ENCODE assay signal across 8 cellular contexts in genomic region chr12:15322164-15323054, GRCh38.
DNase-seq lines count a peak whose midpoint lies in the region; ATAC-seq lines count a peak whose summit lies in the region.

TSS of gene PTPRO (plus strand) at chr12:15322508.

- no peaks in the 10 kb centered on the region for H3K9me3 Mint-ChIP-seq in activated naive CD4-positive, alpha-beta T cell treated with anti-CD3 and anti-CD28 coated beads, Interleukin-2, amount 50 U/mL, for 24 hours
- no peaks in the 10 kb centered on the region for H3K9me3 Mint-ChIP-seq in activated naive CD4-positive, alpha-beta T cell treated with anti-CD3 and anti-CD28 coated beads, Interleukin-2, amount 10 ng/mL, durations not matched to agents 7 days and 5 days
- no peaks in the 10 kb centered on the region for H3K9me3 Mint-ChIP-seq in T-helper 2 cell treated with Interferon-gamma antibody and Interleukin-4, amounts not matched to agents 5 μg/mL and 100 μg/mL, for 36 hours

- peak within 1 kb of the TSS; percentile 1 for H3K4me3 Mint-ChIP-seq in activated naive CD4-positive, alpha-beta T cell treated with anti-CD3 and anti-CD28 coated beads, Interleukin-2, amount 50 U/mL, for 24 hours
- H3K4me3 Mint-ChIP-seq in activated naive CD4-positive, alpha-beta T cell treated with anti-CD3 and anti-CD28 coated beads, Interleukin-2, amount 10 ng/mL, durations not matched to agents 7 days and 5 days, result no peak within 1 kb of the TSS
- H3K4me3 Mint-ChIP-seq in T-helper 2 cell treated with Interferon-gamma antibody and Interleukin-4, amounts not matched to agents 5 μg/mL and 100 μg/mL, for 36 hours, result peak within 1 kb of the TSS; percentile 35

- peaks cover 4% of the 10 kb centered on the region for H3K4me1 Mint-ChIP-seq in activated naive CD4-positive, alpha-beta T cell treated with anti-CD3 and anti-CD28 coated beads, Interleukin-2, amount 50 U/mL, for 24 hours
- peaks cover 2% of the 10 kb centered on the region for H3K4me1 Mint-ChIP-seq in activated naive CD4-positive, alpha-beta T cell treated with anti-CD3 and anti-CD28 coated beads, Interleukin-2, amount 10 ng/mL, durations not matched to agents 7 days and 5 days
- no peaks in the 10 kb centered on the region for H3K4me1 Mint-ChIP-seq in T-helper 2 cell treated with Interferon-gamma antibody and Interleukin-4, amounts not matched to agents 5 μg/mL and 100 μg/mL, for 36 hours (ENCODE audit: low read depth)

- no peak for DNase-seq in activated naive CD4-positive, alpha-beta T cell treated with anti-CD3 and anti-CD28 coated beads, Interleukin-2, amount 10 ng/mL, durations not matched to agents 7 days and 5 days
- DNase-seq in T-helper 2 cell treated with Interferon-gamma antibody and Interleukin-4, amounts not matched to agents 5 μg/mL and 100 μg/mL, for 36 hours (ENCODE audit: low spot score), result no peak
- peak; percentile 7 for DNase-seq in iPS DF 19.7 (ENCODE audit: low read depth, low spot score)

- H3K36me3 Mint-ChIP-seq in activated naive CD4-positive, alpha-beta T cell treated with anti-CD3 and anti-CD28 coated beads, Interleukin-2, amount 50 U/mL, for 24 hours, result no peaks in the 10 kb centered on the region
- no peaks in the 10 kb centered on the region for H3K36me3 Mint-ChIP-seq in activated naive CD4-positive, alpha-beta T cell treated with anti-CD3 and anti-CD28 coated beads, Interleukin-2, amount 10 ng/mL, durations not matched to agents 7 days and 5 days
- no peaks in the 10 kb centered on the region for H3K36me3 Mint-ChIP-seq in T-helper 2 cell treated with Interferon-gamma antibody and Interleukin-4, amounts not matched to agents 5 μg/mL and 100 μg/mL, for 36 hours (ENCODE audit: low read depth)

- H3K4me3 ChIP-seq in skin epidermis, result peak within 1 kb of the TSS in 5 of 7 experiments; percentile 2 to 29 (median 8)

- CTCF ChIA-PET in activated naive CD4-positive, alpha-beta T cell treated with anti-CD3 and anti-CD28 coated beads, Interleukin-2, amount 10 ng/mL, durations not matched to agents 7 days and 5 days (lab: Charles Lee), result no interaction called here

- H3K27ac ChIP-seq in skin epidermis, result no peak within 1 kb of the TSS

- ATAC-seq in GM18909 (IDR thresholded peaks at IDR 0.05; ENCODE audit: poor library complexity, unreplicated experiment), result no peak
- no peak for ATAC-seq in HG03039 (IDR thresholded peaks at IDR 0.05; ENCODE audit: unreplicated experiment)
- ATAC-seq in HG03175 (IDR thresholded peaks at IDR 0.05; ENCODE audit: unreplicated experiment), result no peak

- no peak within 1 kb of the TSS for H3K27ac Mint-ChIP-seq in activated naive CD4-positive, alpha-beta T cell treated with anti-CD3 and anti-CD28 coated beads, Interleukin-2, amount 50 U/mL, for 24 hours
- no peak within 1 kb of the TSS for H3K27ac Mint-ChIP-seq in activated naive CD4-positive, alpha-beta T cell treated with anti-CD3 and anti-CD28 coated beads, Interleukin-2, amount 10 ng/mL, durations not matched to agents 7 days and 5 days
- H3K27ac Mint-ChIP-seq in T-helper 2 cell treated with Interferon-gamma antibody and Interleukin-4, amounts not matched to agents 5 μg/mL and 100 μg/mL, for 36 hours, result no peak within 1 kb of the TSS

- peaks cover 30% of the 10 kb centered on the region for H3K27me3 Mint-ChIP-seq in activated naive CD4-positive, alpha-beta T cell treated with anti-CD3 and anti-CD28 coated beads, Interleukin-2, amount 50 U/mL, for 24 hours
- peaks cover 24% of the 10 kb centered on the region for H3K27me3 Mint-ChIP-seq in activated naive CD4-positive, alpha-beta T cell treated with anti-CD3 and anti-CD28 coated beads, Interleukin-2, amount 10 ng/mL, durations not matched to agents 7 days and 5 days
- peaks cover 42% of the 10 kb centered on the region for H3K27me3 Mint-ChIP-seq in T-helper 2 cell treated with Interferon-gamma antibody and Interleukin-4, amounts not matched to agents 5 μg/mL and 100 μg/mL, for 36 hours (ENCODE audit: low read depth)
